Comparison of ENCODE assay signal across 9 cellular contexts in genomic region chr20:46512943-46513844, GRCh38. TPM values are rescaled to one million over a fixed set of nuclear protein-coding genes. Genes with fewer than 3 reads are reported as not detected.
DNase-seq lines count a peak whose midpoint lies in the region; ATAC-seq and TF ChIP-seq lines count a peak whose summit lies in the region.
"Had no signal": no experiment of that assay in that cellular context is flagged by ENCODE, and none has a peak within 500 bp of the region (broad histone marks: within the 10 kb centered on the region; RNA-seq: fewer than 3 reads in every experiment).

Gene ZNF334, minus strand, starts transcription at chr20:46513559. Its CDS starts 1,457 bp downstream, at chr20:46512102.

- DNase-seq in Ammon's horn (ENCODE audit: low spot score): peak; percentile 72
- peak; percentile 80 for DNase-seq in NCI-H2196 (lab: John Stamatoyannopoulos, UW; ENCODE audit: unreplicated experiment)
- DNase-seq in activated naive CD4-positive, alpha-beta T cell treated with anti-CD3 and anti-CD28 coated beads for 36 hours: peak; percentile 77
- peak; percentile 47 to 92 (median 81) for DNase-seq in heart left ventricle
- DNase-seq in omental fat pad (ENCODE audit: low spot score): no peak
- peak; percentile 80 for DNase-seq in ureter (ENCODE audit: low spot score)

- H3K27me3 Mint-ChIP-seq in activated naive CD4-positive, alpha-beta T cell treated with anti-CD3 and anti-CD28 coated beads for 36 hours (ENCODE audit: low read depth): peaks cover 39% of the 10 kb centered on the region

- peak within 1 kb of the TSS; percentile 39 for H3K27ac Mint-ChIP-seq in activated naive CD4-positive, alpha-beta T cell treated with anti-CD3 and anti-CD28 coated beads for 36 hours

- peak within 1 kb of the TSS; percentile 42 to 86 (median 69) for H3K4me3 ChIP-seq in heart left ventricle

- no peak for TF ChIP-seq CTCF in heart left ventricle (IDR thresholded peaks at IDR 0.05)
- TF ChIP-seq CTCF in omental fat pad (IDR thresholded peaks at IDR 0.05): no peak

- H3K36me3 Mint-ChIP-seq in activated naive CD4-positive, alpha-beta T cell treated with anti-CD3 and anti-CD28 coated beads for 36 hours (ENCODE audit: low read depth): peaks cover 4% of the 10 kb centered on the region

- H3K27me3 ChIP-seq in heart left ventricle: peaks cover 0 to 28% (median 4%) of the 10 kb centered on the region in 9 donors

- peaks cover 29% of the 10 kb centered on the region for H3K4me1 Mint-ChIP-seq in activated naive CD4-positive, alpha-beta T cell treated with anti-CD3 and anti-CD28 coated beads for 36 hours (ENCODE audit: low read depth)

- 2 to 7% (median 4%) methylated on average over 31 to 49 of the region's 49 CpGs for WGBS in heart left ventricle, 4 donors

- no peaks in the 10 kb centered on the region for H3K9me3 ChIP-seq in heart left ventricle

- peaks cover 0 to 13% (median 7%) of the 10 kb centered on the region in 12 donors for H3K4me1 ChIP-seq in heart left ventricle

- H3K4me3 Mint-ChIP-seq in activated naive CD4-positive, alpha-beta T cell treated with anti-CD3 and anti-CD28 coated beads for 36 hours: peak within 1 kb of the TSS; percentile 79

- TF ChIP-seq POLR2A in heart left ventricle (IDR thresholded peaks at IDR 0.05): peak in 1 of 2 donors; percentile 26

- ATAC-seq in GM19468 (IDR thresholded peaks at IDR 0.05; ENCODE audit: extremely low read depth, unreplicated experiment): peak; percentile 52
- peak; percentile 86 to 98 (median 97) for ATAC-seq in heart left ventricle
- peak; percentile 72 for ATAC-seq in omental fat pad (ENCODE audit: low FRiP score)
- ATAC-seq in HG03135 (IDR thresholded peaks at IDR 0.05; ENCODE audit: unreplicated experiment): no peak
- ATAC-seq: HCT116 had no signal

- CTCF ChIA-PET in activated naive CD4-positive, alpha-beta T cell treated with anti-CD3 and anti-CD28 coated beads for 36 hours (lab: Charles Lee): interaction anchor here (1.0 kb wide), 1 partner anchor 173 kb away, joined by 4 read pairs; no protein-coding TSS in a partner anchor

- H3K36me3 ChIP-seq in heart left ventricle: no peaks in the 10 kb centered on the region

- intact Hi-C loops in activated naive CD4-positive, alpha-beta T cell treated with anti-CD3 and anti-CD28 coated beads for 36 hours (cut with micrococcal nuclease): loop anchor here (1.0 to 2.0 kb wide), 4 partner anchors 32 to 176 kb away; partner anchors contain the start of gene TP53RK
- intact Hi-C loops in heart left ventricle (cut with DNase I): loop anchor here in 1 of 10 donors (5.0 kb wide), 1 partner anchor 174 kb away; the partner anchor contains the start of gene TP53RK

- peak within 1 kb of the TSS in 9 of 12 donors; percentile 16 to 87 (median 55) for H3K27ac ChIP-seq in heart left ventricle

- no peaks in the 10 kb centered on the region for H3K9me3 Mint-ChIP-seq in activated naive CD4-positive, alpha-beta T cell treated with anti-CD3 and anti-CD28 coated beads for 36 hours

RNA-seq across cellular contexts. Expression of gene ZNF334, which starts in this region (rescaled TPM):
- total RNA-seq in activated naive CD4-positive, alpha-beta T cell treated with anti-CD3 and anti-CD28 coated beads for 36 hours: 1 to 10 TPM; 1.7 to 2.1 TPM
- total RNA-seq in heart left ventricle (1 to 10 TPM in 6 of 9 donors, under 1 TPM in 3; 0.31 to 2.5 (median 1.3) TPM), omental fat pad (1 to 10 TPM; 1.2 to 7.3 (median 2.4) TPM), ureter (18.7 TPM)
- under 1 TPM; 0.78 to 0.95 TPM for polyA plus RNA-seq in heart left ventricle
